Comparison of ENCODE assay signal across 10 cellular contexts in genomic region chr1:54297596-54298283, GRCh38.
DNase-seq lines count a peak whose midpoint lies in the region; ATAC-seq and TF ChIP-seq lines count a peak whose summit lies in the region.
"Had no signal": no experiment of that assay in that cellular context is flagged by ENCODE, and none has a peak within 500 bp of the region (broad histone marks: within the 10 kb centered on the region; RNA-seq: fewer than 3 reads in every experiment).

No MANE protein-coding gene starts in this region.

- H3K4me1 ChIP-seq in ovary (ENCODE audit: insufficient read depth), result peaks cover 68% of the 10 kb centered on the region

- H3K27me3 ChIP-seq in CD4-positive, alpha-beta T cell (ENCODE audit: control insufficient read depth, insufficient read depth, low read length), result no peaks in the 10 kb centered on the region
- H3K27me3 ChIP-seq in ovary, result no peaks in the 10 kb centered on the region

- TF ChIP-seq POLR2A in ovary (IDR thresholded peaks at IDR 0.05), result no peak

- H3K27ac Mint-ChIP-seq in CD4-positive, alpha-beta T cell, result peak overlapping the region; percentile 38

- CTCF ChIA-PET in CD4-positive, alpha-beta T cell (lab: Charles Lee), result no interaction called here

- intact Hi-C loops in CD4-positive, alpha-beta T cell (cut with DNase I, micrococcal nuclease), result loop anchor here in 1 of 2 experiments (5.0 kb wide), 1 partner anchor 40 kb away; no protein-coding TSS in a partner anchor
- intact Hi-C loops in ovary (cut with DNase I), result no loop called here

- H3K4me3 ChIP-seq in ovary, result no peak overlapping the region

- POLR2A ChIA-PET in CD4-positive, alpha-beta T cell (lab: Charles Lee), result interaction anchor here (1.3 to 1.5 kb wide), 2 partner anchors 13 to 21 kb away, joined by 3 to 4 read pairs; no protein-coding TSS in a partner anchor

- H3K36me3 ChIP-seq in ovary, result no peaks in the 10 kb centered on the region

- 80 to 84% (median 80%) methylated on average over 6 of the region's 6 CpGs for WGBS in ovary, 3 donors

- no peak for ATAC-seq in CD4-positive, alpha-beta T cell (ENCODE audit: poor library complexity)
- ATAC-seq in esophagus mucosa (peak; percentile 83), HG03565 (IDR thresholded peaks at IDR 0.05; ENCODE audit: unreplicated experiment) (no peak), GM18867 (IDR thresholded peaks at IDR 0.05; ENCODE audit: unreplicated experiment) (no peak)

- H3K9me3 Mint-ChIP-seq in CD4-positive, alpha-beta T cell, result no peaks in the 10 kb centered on the region
- H3K9me3 Mint-ChIP-seq: activated T-helper 1 cell treated with anti-CD3 and anti-CD28 coated beads, Interleukin-12 subunit alpha, Interleukin-12 subunit beta, Interleukin-2, Interleukin-4 antibody, amounts not matched to agents 30 ng/mL and 10 ng/mL and 1 ng/mL, durations not matched to agents 14 hours and 24 hours and 36 hours had no signal

- H3K9me3 ChIP-seq in CD4-positive, alpha-beta T cell (ENCODE audit: control insufficient read depth, low read length), result no peaks in the 10 kb centered on the region
- no peaks in the 10 kb centered on the region for H3K9me3 ChIP-seq in ovary

- H3K4me1 Mint-ChIP-seq in CD4-positive, alpha-beta T cell (ENCODE audit: low read depth), result peaks cover 96% of the 10 kb centered on the region

- no peak for TF ChIP-seq EP300 in ovary (IDR thresholded peaks at IDR 0.05)

- no peak for TF ChIP-seq CTCF in CD4-positive, alpha-beta T cell (IDR thresholded peaks at IDR 0.05)
- no peak for TF ChIP-seq CTCF in ovary (IDR thresholded peaks at IDR 0.05)

- H3K36me3 Mint-ChIP-seq in CD4-positive, alpha-beta T cell (ENCODE audit: low read depth), result no peaks in the 10 kb centered on the region

- no peak overlapping the region for H3K27ac ChIP-seq in CD4-positive, alpha-beta T cell (ENCODE audit: low read depth, low read length)
- peak overlapping the region; percentile 22 to 61 for H3K27ac ChIP-seq in ovary

- no peak for DNase-seq in CD4-positive, alpha-beta T cell
- DNase-seq in NCI-H2196 treated with DMSO at 0.1 percent for 48 hours (lab: John Stamatoyannopoulos, UW; ENCODE audit: unreplicated experiment), result peak; percentile 19
- DNase-seq in ovary, result no peak
- no peak for DNase-seq in NCI-H187 (lab: John Stamatoyannopoulos, UW)
- DNase-seq in SHP77 (lab: John Stamatoyannopoulos, UW), result no peak
- DNase-seq: NCI-H748 treated with DMSO at 0.1 percent for 48 hours had no signal

- H3K4me3 Mint-ChIP-seq in CD4-positive, alpha-beta T cell, result no peak overlapping the region
- H3K4me3 Mint-ChIP-seq: activated T-helper 1 cell treated with anti-CD3 and anti-CD28 coated beads, Interleukin-12 subunit alpha, Interleukin-12 subunit beta, Interleukin-2, Interleukin-4 antibody, amounts not matched to agents 30 ng/mL and 10 ng/mL and 1 ng/mL, durations not matched to agents 14 hours and 24 hours and 36 hours had no signal

- H3K27me3 Mint-ChIP-seq in CD4-positive, alpha-beta T cell, result no peaks in the 10 kb centered on the region
